In genomic region chr17:58932956-58933355, GRCh38 we compare ENCODE assay signal across 23 cellular contexts.
"Had no signal": no experiment of that assay in that cellular context is flagged by ENCODE, and none has a peak within 500 bp of the region (broad histone marks: within the 10 kb centered on the region; RNA-seq: fewer than 3 reads in every experiment).

No MANE protein-coding gene starts in this region.

- H3K4me3 ChIP-seq: adrenal gland, gastroesophageal sphincter, pancreas, upper lobe of left lung had no signal

- H3K27me3 ChIP-seq: adrenal gland, gastroesophageal sphincter, neutrophil, pancreas, upper lobe of left lung had no signal

- H3K9me3 ChIP-seq: adrenal gland, gastroesophageal sphincter, neutrophil, pancreas, upper lobe of left lung had no signal

- H3K4me1 ChIP-seq: adrenal gland, gastroesophageal sphincter, pancreas, upper lobe of left lung had no signal

- H3K27ac ChIP-seq: adrenal gland, gastroesophageal sphincter, neutrophil, pancreas, upper lobe of left lung had no signal

- FAIRE-seq: astrocyte, colon, islet of Langerhans, pancreas had no signal

- H3K36me3 ChIP-seq: adrenal gland, gastroesophageal sphincter, neutrophil, pancreas, upper lobe of left lung had no signal

- DNase-seq: activated CD4-positive, alpha-beta T cell treated with anti-CD3 and anti-CD28 coated beads for 4 hours; activated CD4-positive, alpha-beta T cell treated with anti-CD3 and anti-CD28 coated beads, Interleukin-2, amount 50 U/mL, for 48 hours; activated CD4-positive, CD25-positive, alpha-beta regulatory T cell; activated CD8-positive, alpha-beta memory T cell treated with anti-CD3 and anti-CD28 coated beads, Interleukin-2, amount 50 U/mL, for 48 hours; activated naive CD4-positive, alpha-beta T cell; activated T-cell treated with anti-CD3 and anti-CD28 coated beads, Interleukin-2, amount 50 U/mL, for 4 hours; adrenal gland; head of caudate nucleus; hypothalamus; left cardiac atrium; mesenchymal stem cell; pancreas; right cardiac atrium; stimulated activated CD4-positive, alpha-beta T cell treated with anti-CD3 and anti-CD28 coated beads, Interleukin-12 subunit alpha, Interleukin-12 subunit beta, amount 100 ng/mL, for 4 hours; stimulated activated CD4-positive, alpha-beta T cell treated with anti-CD3 and anti-CD28 coated beads, Interleukin-4, amount 100 ng/mL, for 4 hours; stimulated activated naive CD8-positive, alpha-beta T cell treated with anti-CD3 and anti-CD28 coated beads, Interleukin-15, Interleukin-2, amounts not matched to agents 100 U/mL and 50 U/mL, for 24 hours; T1000; upper lobe of left lung had no signal

- ATAC-seq: activated T-cell treated with anti-CD3 and anti-CD28 coated beads, Interleukin-2, amount 50 U/mL, for 4 hours; gastroesophageal sphincter; left cardiac atrium; pancreas; right cardiac atrium; stimulated activated naive CD8-positive, alpha-beta T cell treated with anti-CD3 and anti-CD28 coated beads, Interleukin-15, Interleukin-2, amounts not matched to agents 100 U/mL and 50 U/mL, for 24 hours had no signal
